In the genomic region with DNA sequence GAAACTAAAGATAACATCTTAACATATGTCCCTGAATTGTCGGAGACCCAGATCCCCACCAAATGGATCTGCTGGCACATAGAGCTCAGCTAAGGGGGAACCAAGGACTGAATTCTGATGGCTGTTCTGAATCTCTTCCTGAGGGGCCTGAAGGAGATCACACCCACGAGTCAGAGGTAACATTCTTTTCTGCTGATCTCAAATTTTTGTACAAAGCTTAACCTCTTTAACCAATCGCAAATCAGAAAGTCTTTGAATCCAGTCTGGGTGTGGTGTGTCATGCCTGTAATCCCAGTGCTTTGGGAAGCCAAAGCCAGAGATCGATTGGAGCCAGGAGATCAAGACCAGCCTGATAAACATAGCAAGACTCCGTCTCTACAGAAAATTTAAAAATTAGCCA, we compare ENCODE assay signal across 20 cellular contexts.
DNase-seq lines count a peak whose midpoint lies in the region; ATAC-seq and TF ChIP-seq lines count a peak whose summit lies in the region.
"Had no signal": no experiment of that assay in that cellular context is flagged by ENCODE, and none has a peak within 500 bp of the region (broad histone marks: within the 10 kb centered on the region; RNA-seq: fewer than 3 reads in every experiment).

No MANE protein-coding gene starts in this region.

- TF ChIP-seq CTCF in mucosa of descending colon (IDR thresholded peaks at IDR 0.05) (no peak), A673 (conservative IDR thresholded peaks at IDR 0.05; ENCODE audit: low read depth, low read length) (no peak)

- no peaks in the 10 kb centered on the region for H3K36me3 ChIP-seq in GM23248 (ENCODE audit: low read depth)
- no peaks in the 10 kb centered on the region for H3K36me3 ChIP-seq in mucosa of descending colon (ENCODE audit: low read depth)
- H3K36me3 ChIP-seq in A673 (ENCODE audit: insufficient read depth, low read length, poor library complexity, severe bottlenecking): no peaks in the 10 kb centered on the region
- H3K36me3 ChIP-seq: ovary had no signal

- DNase-seq in GM23248 (peak; percentile 57), epithelial cell of prostate (ENCODE audit: low read depth, low spot score) (no peak), renal cortical epithelial cell (ENCODE audit: low read depth) (peak; percentile 51), NCI-H1436 (lab: John Stamatoyannopoulos, UW) (no peak), mucosa of descending colon (no peak), A673 (ENCODE audit: low spot score) (no peak)
- DNase-seq in stimulated activated CD4-positive, alpha-beta T cell treated with anti-CD3 and anti-CD28 coated beads, Interleukin-2, amount 100 ng/mL, for 24 hours: no peak
- DNase-seq: activated CD4-positive, CD25-positive, alpha-beta regulatory T cell treated with anti-CD3 and anti-CD28 coated beads, Interleukin-2, amount 50 U/mL, for 72 hours; activated CD8-positive, alpha-beta memory T cell treated with anti-CD3 and anti-CD28 coated beads, Interleukin-2, amount 10 ng/mL, durations not matched to agents 7 days and 5 days; activated effector memory CD4-positive, alpha-beta T cell treated with anti-CD3 and anti-CD28 coated beads, Interleukin-2, amount 50 U/mL, for 16 hours; DND-41; MM.1S; NCI-H187 treated with DMSO at 0.1 percent for 48 hours; NCI-H510A; ovary; Right ventricle myocardium superior; T-helper 2 cell had no signal

- in situ Hi-C loops in GM23248 (cut with MboI): no loop called here

- WGBS in GM23248 (ENCODE audit: low coverage in 1 of 2, low lambda C conversion rate in 2 of 2, missing lambda C conversion rate in 2 of 2), 2 experiments: 37 to 49% methylated on average over 5 of the region's 5 CpGs

- H3K4me1 ChIP-seq in GM23248 (ENCODE audit: insufficient read depth) (peaks cover 9% of the 10 kb centered on the region), mucosa of descending colon (ENCODE audit: low read depth) (no peaks in the 10 kb centered on the region), A673 (ENCODE audit: insufficient read depth, low read length, poor library complexity, severe bottlenecking) (no peaks in the 10 kb centered on the region)

- no peak overlapping the region for H3K4me2 ChIP-seq in GM23248 (ENCODE audit: unreplicated experiment)

- CTCF ChIA-PET in A673 (lab: Charles Lee): interaction anchor here (0.6 kb wide), 1 partner anchor 200 kb away, joined by 3 read pairs; no protein-coding TSS in a partner anchor

- no peaks in the 10 kb centered on the region for H3K79me2 ChIP-seq in GM23248 (ENCODE audit: insufficient read depth)

- H4K20me1 ChIP-seq in GM23248 (ENCODE audit: insufficient read depth): no peaks in the 10 kb centered on the region

- no peak overlapping the region for H3K9ac ChIP-seq in GM23248

- H3F3A ChIP-seq in GM23248 (ENCODE audit: insufficient read depth): no peaks in the 10 kb centered on the region

- H3K9me3 ChIP-seq in GM23248 (ENCODE audit: low read depth) (no peaks in the 10 kb centered on the region), mucosa of descending colon (no peaks in the 10 kb centered on the region), A673 (ENCODE audit: low read depth, low read length, poor library complexity, severe bottlenecking) (no peaks in the 10 kb centered on the region)
- H3K9me3 ChIP-seq: ovary had no signal

- H3K27ac ChIP-seq in GM23248: no peak overlapping the region
- peak overlapping the region; percentile 74 for H3K27ac ChIP-seq in epithelial cell of prostate
- H3K27ac ChIP-seq in A673 (ENCODE audit: low read depth, low read length, poor library complexity, severe bottlenecking): no peak overlapping the region
- H3K27ac ChIP-seq: coronary artery, ovary, skin epidermis had no signal

- H3K9me2 ChIP-seq in GM23248 (ENCODE audit: insufficient read depth): no peaks in the 10 kb centered on the region

- no TSS peak for BruUV-seq in A673 (replicated peaks; lab: Mats Ljungman, UMichigan)

- peak overlapping the region; percentile 59 for H2AFZ ChIP-seq in GM23248

- ATAC-seq in SK-N-SH treated with all-trans-retinoic acid at 6 μM for 48 hours (peak; percentile 61), mucosa of descending colon (no peak)
- ATAC-seq: activated CD8-positive, alpha-beta memory T cell treated with anti-CD3 and anti-CD28 coated beads, Interleukin-2, amount 10 ng/mL, durations not matched to agents 7 days and 5 days had no signal

- H3K4me3 ChIP-seq in GM23248 (no peak overlapping the region), mucosa of descending colon (no peak overlapping the region), A673 (ENCODE audit: low read depth, low read length, poor library complexity, severe bottlenecking) (no peak overlapping the region)
- H3K4me3 ChIP-seq: coronary artery, ovary, skin epidermis had no signal

- POLR2A ChIA-PET in A673 (lab: Charles Lee; ENCODE audit: low non-redundant PET): no interaction called here

- intact Hi-C loops in mucosa of descending colon (cut with DNase I, micrococcal nuclease): no loop called here
- intact Hi-C loops in A673 (cut with micrococcal nuclease; ENCODE audit: unreplicated experiment): no loop called here

- H3K27me3 ChIP-seq in GM23248 (replicated peaks; ENCODE audit: insufficient read depth) (no peaks in the 10 kb centered on the region), A673 (replicated peaks; ENCODE audit: insufficient read depth, low read depth, low read length, poor library complexity) (no peaks in the 10 kb centered on the region)
- H3K27me3 ChIP-seq: ovary had no signal

TF ChIP-seq in SK-N-SH treated with all-trans-retinoic acid at 6 μM for 48 hours, 23 proteins besides CTCF, POLR2A, EP300 and RAD21:
- TF ChIP-seq, protein P1, sequence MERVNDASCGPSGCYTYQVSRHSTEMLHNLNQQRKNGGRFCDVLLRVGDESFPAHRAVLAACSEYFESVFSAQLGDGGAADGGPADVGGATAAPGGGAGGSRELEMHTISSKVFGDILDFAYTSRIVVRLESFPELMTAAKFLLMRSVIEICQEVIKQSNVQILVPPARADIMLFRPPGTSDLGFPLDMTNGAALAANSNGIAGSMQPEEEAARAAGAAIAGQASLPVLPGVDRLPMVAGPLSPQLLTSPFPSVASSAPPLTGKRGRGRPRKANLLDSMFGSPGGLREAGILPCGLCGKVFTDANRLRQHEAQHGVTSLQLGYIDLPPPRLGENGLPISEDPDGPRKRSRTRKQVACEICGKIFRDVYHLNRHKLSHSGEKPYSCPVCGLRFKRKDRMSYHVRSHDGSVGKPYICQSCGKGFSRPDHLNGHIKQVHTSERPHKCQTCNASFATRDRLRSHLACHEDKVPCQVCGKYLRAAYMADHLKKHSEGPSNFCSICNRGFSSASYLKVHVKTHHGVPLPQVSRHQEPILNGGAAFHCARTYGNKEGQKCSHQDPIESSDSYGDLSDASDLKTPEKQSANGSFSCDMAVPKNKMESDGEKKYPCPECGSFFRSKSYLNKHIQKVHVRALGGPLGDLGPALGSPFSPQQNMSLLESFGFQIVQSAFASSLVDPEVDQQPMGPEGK (CRISPR knock-in tag; IDR thresholded peaks at IDR 0.05; ENCODE audit: borderline replicate concordance): no peak
- TF ChIP-seq SNAI2 (CRISPR knock-in tag; IDR thresholded peaks at IDR 0.05): no peak
- TF ChIP-seq ESRRG (CRISPR knock-in tag; IDR thresholded peaks at IDR 0.05): no peak
- no peak for TF ChIP-seq TOX (CRISPR knock-in tag; IDR thresholded peaks at IDR 0.05; ENCODE audit: borderline replicate concordance)
- TF ChIP-seq ZFP3 (CRISPR knock-in tag; IDR thresholded peaks at IDR 0.05): no peak
- no peak for TF ChIP-seq ZNF70 (CRISPR knock-in tag; IDR thresholded peaks at IDR 0.05)
- TF ChIP-seq OSR1 (CRISPR knock-in tag; IDR thresholded peaks at IDR 0.05): no peak
- TF ChIP-seq CSRNP3 (CRISPR knock-in tag; IDR thresholded peaks at IDR 0.05): no peak
- TF ChIP-seq CSDC2 (CRISPR knock-in tag; IDR thresholded peaks at IDR 0.05): no peak
- TF ChIP-seq ZNF8 (CRISPR knock-in tag; IDR thresholded peaks at IDR 0.05): no peak
- TF ChIP-seq GLIS3 (CRISPR knock-in tag; IDR thresholded peaks at IDR 0.05): no peak

Comparison
In these comparisons a context has a peak if more than half of its experiments do, and no peak if none do; other contexts are left out.
1. DNase-seq: peak in GM23248 (single experiment) and renal cortical epithelial cell (single experiment); none in epithelial cell of prostate (single experiment), NCI-H1436 (single experiment), stimulated activated CD4-positive, alpha-beta T cell treated with anti-CD3 and anti-CD28 coated beads, Interleukin-2, amount 100 ng/mL, for 24 hours (0 of 2), mucosa of descending colon (0 of 3) and A673 (single experiment).